In genomic region chr5:56070795-56071539, GRCh38 we compare ENCODE assay signal across 1 cellular context.
TF ChIP-seq lines count a peak whose summit lies in the region.

No MANE protein-coding gene starts in this region.

TF ChIP-seq in H1, 55 proteins besides CTCF, POLR2A, EP300 and RAD21:
- TF ChIP-seq EGR1 (IDR thresholded peaks at IDR 0.05; ENCODE audit: borderline replicate concordance, low read depth, low read length) (no peak), TBP (IDR thresholded peaks at IDR 0.05; ENCODE audit: low read depth, low read length) (no peak), SIN3A (conservative IDR thresholded peaks at IDR 0.05 in 1 of 2, IDR thresholded peaks at IDR 0.05 in 1 of 2; ENCODE audit: low read depth in 1 of 2, low read length in 2 of 2) (no peak), SIRT6 (IDR thresholded peaks at IDR 0.05; ENCODE audit: low read length) (no peak), MAX (IDR thresholded peaks at IDR 0.05) (no peak), CBX5 (IDR thresholded peaks at IDR 0.05; ENCODE audit: low read depth, low read length) (no peak), RFX5 (IDR thresholded peaks at IDR 0.05; ENCODE audit: borderline replicate concordance, low read depth, low read length) (no peak), BACH1 (IDR thresholded peaks at IDR 0.05; ENCODE audit: low read length) (no peak), E2F6 (IDR thresholded peaks at IDR 0.05) (no peak), KDM1A (IDR thresholded peaks at IDR 0.05; ENCODE audit: borderline replicate concordance, low read length) (no peak), GTF2F1 (IDR thresholded peaks at IDR 0.05; ENCODE audit: borderline replicate concordance, low read depth, low read length) (no peak), BCL11A (IDR thresholded peaks at IDR 0.05; ENCODE audit: low read depth in 2 of 2, low read length in 2 of 2) (no peak), KDM5A (IDR thresholded peaks at IDR 0.05; ENCODE audit: low read length) (no peak)
